8 cellular contexts compared by ENCODE assay signal in genomic region chr1:39132505-39133339, GRCh38.
DNase-seq lines count a peak whose midpoint lies in the region; ATAC-seq and TF ChIP-seq lines count a peak whose summit lies in the region.

No MANE protein-coding gene starts in this region.

- DNase-seq in NCI-H128 (lab: John Stamatoyannopoulos, UW; ENCODE audit: unreplicated experiment) (peak; percentile 44), colonic mucosa (peak; percentile 77), lower lobe of right lung (peak; percentile 87), ureter (ENCODE audit: low spot score) (peak; percentile 68), germinal center (ENCODE audit: low spot score) (no peak)
- no peak for DNase-seq in activated CD4-positive, alpha-beta T cell treated with anti-CD3 and anti-CD28 coated beads, Interleukin-2, amount 50 U/mL, for 4 hours

- H3K9me3 ChIP-seq in colonic mucosa (no peaks in the 10 kb centered on the region), lower lobe of right lung (no peaks in the 10 kb centered on the region)

- H3K27ac ChIP-seq in 22Rv1 (no peak overlapping the region), colonic mucosa (peak overlapping the region; percentile 48), lower lobe of right lung (peak overlapping the region; percentile 83)

- peak overlapping the region in 1 of 2 donors; percentile 14 for H3K9ac ChIP-seq in colonic mucosa (ENCODE audit: low read depth in 2 of 2, low read length in 2 of 2)

- no peaks in the 10 kb centered on the region for H3K27me3 ChIP-seq in colonic mucosa
- no peaks in the 10 kb centered on the region for H3K27me3 ChIP-seq in lower lobe of right lung (ENCODE audit: low read depth)

- ATAC-seq in lower lobe of right lung (peak; percentile 78 to 90), HG02759 (IDR thresholded peaks at IDR 0.05; ENCODE audit: unreplicated experiment) (no peak)

- H3K36me3 ChIP-seq in colonic mucosa (no peaks in the 10 kb centered on the region), lower lobe of right lung (no peaks in the 10 kb centered on the region)

- TF ChIP-seq CTCF in 22Rv1 (IDR thresholded peaks at IDR 0.05) (peak; percentile 53), colonic mucosa (IDR thresholded peaks at IDR 0.05) (no peak), lower lobe of right lung (IDR thresholded peaks at IDR 0.05) (peak; percentile 57)

- H3K4me3 ChIP-seq in colonic mucosa = no peak overlapping the region
- H3K4me3 ChIP-seq in lower lobe of right lung = no peak overlapping the region

- intact Hi-C loops in colonic mucosa (cut with DNase I) (no loop called here), lower lobe of right lung (cut with DNase I) (no loop called here)

- peaks cover 13% of the 10 kb centered on the region for H3K4me1 ChIP-seq in colonic mucosa
- peaks cover 77% of the 10 kb centered on the region for H3K4me1 ChIP-seq in lower lobe of right lung

Comparison
In these comparisons a context has a peak if more than half of its experiments do, and no peak if none do; other contexts are left out.
1. DNase-seq: peak in NCI-H128 (single experiment), colonic mucosa (single experiment), lower lobe of right lung (single experiment) and ureter (single experiment); none in activated CD4-positive, alpha-beta T cell treated with anti-CD3 and anti-CD28 coated beads, Interleukin-2, amount 50 U/mL, for 4 hours (0 of 2) and germinal center (single experiment).